Comparison of ENCODE assay signal across 16 cellular contexts in the genomic region with DNA sequence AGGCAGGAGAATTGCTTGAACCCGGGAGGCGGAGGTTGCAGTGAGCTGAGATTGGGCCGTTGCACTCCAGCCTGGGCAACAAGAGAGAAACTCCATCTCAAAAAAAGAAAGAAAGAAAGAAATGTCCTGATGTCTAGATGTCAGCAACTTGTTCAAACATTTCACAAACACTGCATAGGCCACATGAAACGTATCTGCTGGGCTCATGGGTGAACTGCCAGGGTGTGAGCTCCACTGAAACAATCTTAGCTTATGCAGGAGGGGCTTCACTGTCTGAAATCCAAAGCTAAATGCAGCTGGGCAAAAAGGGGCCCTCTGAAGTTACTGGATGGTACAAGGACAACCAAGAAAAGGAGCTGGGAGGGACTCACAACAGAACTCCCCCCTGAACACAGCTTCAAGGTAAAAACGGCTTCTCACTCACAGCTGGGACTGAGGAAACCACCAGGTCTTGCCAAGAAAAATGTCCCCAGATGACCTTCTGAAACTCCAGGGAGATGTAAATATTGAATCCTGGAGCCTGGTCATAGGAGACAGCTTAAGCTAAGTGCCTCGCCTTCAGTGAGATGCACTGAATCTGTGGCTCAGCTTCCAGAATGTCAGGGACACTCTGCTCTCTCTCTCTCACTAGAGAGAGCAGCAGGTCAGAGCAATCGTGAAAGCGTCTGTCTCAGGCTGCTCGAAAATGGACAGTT. TPM values are rescaled to one million over a fixed set of nuclear protein-coding genes. Genes with fewer than 3 reads are reported as not detected.
DNase-seq lines count a peak whose midpoint lies in the region; ATAC-seq and TF ChIP-seq lines count a peak whose summit lies in the region.
"Had no signal": no experiment of that assay in that cellular context is flagged by ENCODE, and none has a peak within 500 bp of the region (broad histone marks: within the 10 kb centered on the region; RNA-seq: fewer than 3 reads in every experiment).

No MANE protein-coding gene starts in this region.

- no peaks in the 10 kb centered on the region; the same call in 1 of the 2 replicates for H3K27me3 Mint-ChIP-seq in HFFc6 (ENCODE audit: insufficient read depth)
- H3K27me3 Mint-ChIP-seq in activated CD4-positive, alpha-beta memory T cell treated with anti-CD3 and anti-CD28 coated beads, Interleukin-2, amount 10 ng/mL, durations not matched to agents 7 days and 5 days, result no peaks in the 10 kb centered on the region
- H3K27me3 Mint-ChIP-seq: brain; CD4-positive, alpha-beta memory T cell had no signal

- H3K9ac ChIP-seq in skeletal muscle tissue (ENCODE audit: low read depth in 1 of 3, low read length in 3 of 3), result peak overlapping the region; percentile 27 to 63 (median 45)

- H3K36me3 Mint-ChIP-seq in HFFc6 (ENCODE audit: low read depth), result peaks cover 44% of the 10 kb centered on the region
- peaks cover 35% of the 10 kb centered on the region for H3K36me3 Mint-ChIP-seq in activated CD4-positive, alpha-beta memory T cell treated with anti-CD3 and anti-CD28 coated beads, Interleukin-2, amount 10 ng/mL, durations not matched to agents 7 days and 5 days (ENCODE audit: low read depth)

- CTCF ChIA-PET in activated CD4-positive, alpha-beta memory T cell treated with anti-CD3 and anti-CD28 coated beads, Interleukin-2, amount 10 ng/mL, durations not matched to agents 7 days and 5 days (lab: Charles Lee), result interaction anchor here (0.7 to 2.2 kb wide), 3 partner anchors 11 to 50 kb away, joined by 4 to 9 read pairs (median 4); no protein-coding TSS in a partner anchor

- DNase-seq in HFFc6, result no peak
- DNase-seq in dermis blood vessel endothelial cell, result peak; percentile 21
- peak; percentile 44 for DNase-seq in hepatic stellate cell (ENCODE audit: low spot score)
- no peak for DNase-seq in GM20000 (ENCODE audit: low spot score)
- DNase-seq in activated CD4-positive, alpha-beta memory T cell treated with anti-CD3 and anti-CD28 coated beads, Interleukin-2, amount 10 ng/mL, durations not matched to agents 7 days and 5 days, result no peak
- DNase-seq in kidney glomerular epithelial cell (lab: John Stamatoyannopoulos, UW), result no peak
- DNase-seq: activated CD8-positive, alpha-beta memory T cell treated with anti-CD3 and anti-CD28 coated beads for 24 hours; activated gamma-delta T cell treated with Interleukin-2 at 50 U/mL for 16 hours; CD4-positive, alpha-beta memory T cell; NCI-H2171; upper lobe of left lung had no signal

- H3K9me3 ChIP-seq in skeletal muscle tissue (ENCODE audit: control insufficient read depth in 3 of 3, low read length in 3 of 3), result no peaks in the 10 kb centered on the region
- H3K9me3 ChIP-seq: neutrophil, SJSA1, upper lobe of left lung had no signal

- peak overlapping the region; percentile 61; the same call in 1 of the 2 replicates for H3K27ac Mint-ChIP-seq in HFFc6
- H3K27ac Mint-ChIP-seq in activated CD4-positive, alpha-beta memory T cell treated with anti-CD3 and anti-CD28 coated beads, Interleukin-2, amount 10 ng/mL, durations not matched to agents 7 days and 5 days, result no peak overlapping the region

- TF ChIP-seq CTCF in HFFc6 (IDR thresholded peaks at IDR 0.05) (no peak), GM20000 (IDR thresholded peaks at IDR 0.05; ENCODE audit: extremely low read depth, missing control alignments) (no peak)

- H3K27ac ChIP-seq in skeletal muscle tissue (ENCODE audit: low read depth, low read length), result no peak overlapping the region
- H3K27ac ChIP-seq: neutrophil, SJSA1, upper lobe of left lung had no signal

- H3K4me1 ChIP-seq in skeletal muscle tissue (ENCODE audit: control insufficient read depth in 3 of 3, insufficient read depth in 3 of 3, low read length in 3 of 3), result peaks cover 17 to 23% (median 21%) of the 10 kb centered on the region in 3 donors

- H3K36me3 ChIP-seq in skeletal muscle tissue (ENCODE audit: control insufficient read depth in 3 of 3, insufficient read depth in 3 of 3, low read length in 3 of 3), result peaks cover 12 to 39% (median 29%) of the 10 kb centered on the region in 3 donors
- H3K36me3 ChIP-seq: neutrophil had no signal

- no peaks in the 10 kb centered on the region for H3K27me3 ChIP-seq in skeletal muscle tissue (ENCODE audit: control insufficient read depth in 3 of 3, insufficient read depth in 3 of 3, low read length in 3 of 3)
- H3K27me3 ChIP-seq: neutrophil, SJSA1, upper lobe of left lung had no signal

- no peak overlapping the region for H3K4me3 Mint-ChIP-seq in HFFc6
- no peak overlapping the region for H3K4me3 Mint-ChIP-seq in activated CD4-positive, alpha-beta memory T cell treated with anti-CD3 and anti-CD28 coated beads, Interleukin-2, amount 10 ng/mL, durations not matched to agents 7 days and 5 days
- H3K4me3 Mint-ChIP-seq: brain; CD4-positive, alpha-beta memory T cell had no signal

- H3K4me1 Mint-ChIP-seq in HFFc6 (ENCODE audit: low read depth), result peaks cover 45% of the 10 kb centered on the region
- no peaks in the 10 kb centered on the region for H3K4me1 Mint-ChIP-seq in activated CD4-positive, alpha-beta memory T cell treated with anti-CD3 and anti-CD28 coated beads, Interleukin-2, amount 10 ng/mL, durations not matched to agents 7 days and 5 days
- H3K4me1 Mint-ChIP-seq: brain; CD4-positive, alpha-beta memory T cell had no signal

- no peak for ATAC-seq in GM19397 (IDR thresholded peaks at IDR 0.05; ENCODE audit: unreplicated experiment)

- H3K4me3 ChIP-seq in skeletal muscle tissue (ENCODE audit: low read length in 3 of 3), result no peak overlapping the region
- H3K4me3 ChIP-seq: SJSA1, upper lobe of left lung had no signal

- POLR2A ChIA-PET in activated CD4-positive, alpha-beta memory T cell treated with anti-CD3 and anti-CD28 coated beads, Interleukin-2, amount 10 ng/mL, durations not matched to agents 7 days and 5 days (lab: Charles Lee), result no interaction called here

- H3K9me3 Mint-ChIP-seq in HFFc6, result no peaks in the 10 kb centered on the region
- no peaks in the 10 kb centered on the region for H3K9me3 Mint-ChIP-seq in activated CD4-positive, alpha-beta memory T cell treated with anti-CD3 and anti-CD28 coated beads, Interleukin-2, amount 10 ng/mL, durations not matched to agents 7 days and 5 days
- H3K9me3 Mint-ChIP-seq: brain; CD4-positive, alpha-beta memory T cell had no signal

RNA-seq across cellular contexts. Expression of a gene that starts 31.9 kb away (rescaled TPM):
- 100 to 1,000 TPM; 497 to 608 (median 536) TPM for total RNA-seq in HFFc6 (2021; fragmentation: NEBNext Ultra II Directional; extraction: Animal tissue kit (Norgen Biotek cat#: 25700))
- total RNA-seq in dermis blood vessel endothelial cell, result 232 and 339 TPM in 2 replicates
- 89.8 TPM for total RNA-seq in skeletal muscle tissue
- total RNA-seq in activated CD4-positive, alpha-beta memory T cell treated with anti-CD3 and anti-CD28 coated beads, Interleukin-2, amount 10 ng/mL, durations not matched to agents 7 days and 5 days, result 100 to 1,000 TPM; 194 to 203 TPM

RNA-seq across cellular contexts. Expression of a gene that starts 39.5 kb away (rescaled TPM):
- 10 to 100 TPM; 61.2 to 75.4 (median 69.2) TPM for total RNA-seq in HFFc6 (2021; fragmentation: NEBNext Ultra II Directional; extraction: Animal tissue kit (Norgen Biotek cat#: 25700))
- total RNA-seq in dermis blood vessel endothelial cell (58.2 and 90.0 TPM in 2 replicates), skeletal muscle tissue (39.1 TPM)
- 10 to 100 TPM; 56.3 to 62.3 TPM for total RNA-seq in activated CD4-positive, alpha-beta memory T cell treated with anti-CD3 and anti-CD28 coated beads, Interleukin-2, amount 10 ng/mL, durations not matched to agents 7 days and 5 days

Comparison
In these comparisons a context has a peak if more than half of its experiments do, and no peak if none do; other contexts are left out.
1. DNase-seq: peak in dermis blood vessel endothelial cell (single experiment) and hepatic stellate cell (single experiment); none in HFFc6 (single experiment), GM20000 (single experiment), activated CD4-positive, alpha-beta memory T cell treated with anti-CD3 and anti-CD28 coated beads, Interleukin-2, amount 10 ng/mL, durations not matched to agents 7 days and 5 days (single experiment) and kidney glomerular epithelial cell (single experiment).